Comparison of ENCODE assay signal across 8 cellular contexts in the genomic region with DNA sequence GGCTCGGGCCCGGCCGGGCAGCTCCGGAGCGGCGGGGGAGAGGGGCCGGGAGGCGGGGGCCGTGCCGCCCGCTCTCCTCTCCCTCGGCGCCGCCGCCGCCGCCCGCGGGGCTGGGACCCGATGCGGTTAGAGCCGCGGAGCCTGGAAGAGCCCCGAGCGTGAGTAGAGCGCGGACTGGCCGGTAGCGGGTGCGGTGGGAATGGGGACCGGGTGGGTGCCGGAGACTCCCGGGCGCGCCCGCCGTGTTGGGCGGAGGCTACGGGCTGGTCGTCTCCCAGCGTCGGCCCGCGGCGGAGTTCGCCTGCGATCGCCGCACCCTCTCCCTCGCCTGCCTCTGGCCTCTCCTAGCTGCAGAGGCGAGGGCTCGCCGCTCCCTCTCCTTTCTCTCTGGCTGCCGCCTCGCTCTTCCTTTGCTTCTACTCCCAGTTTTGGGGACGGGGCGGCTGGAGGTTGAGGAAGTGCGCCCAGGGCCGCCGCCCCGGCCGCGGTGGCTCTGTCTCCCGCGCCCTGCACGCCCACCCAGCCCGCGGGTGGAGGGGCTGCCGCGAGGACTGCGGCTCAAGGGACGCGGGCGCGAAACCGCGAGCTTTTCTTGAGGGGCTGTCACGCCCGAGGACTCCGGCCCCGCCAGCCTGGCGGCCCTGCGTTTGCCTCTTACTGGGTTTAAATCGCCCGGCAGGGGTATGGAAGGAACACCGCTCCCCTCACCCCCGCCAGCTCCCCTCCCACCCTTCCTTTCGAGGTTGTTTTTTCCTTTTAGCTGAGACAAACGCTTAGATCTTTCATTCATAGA. TPM values are rescaled to one million over a fixed set of nuclear protein-coding genes. Genes with fewer than 3 reads are reported as not detected.
A peak's percentile ranks its signal among the peaks of the same experiment; 100 is the strongest.
DNase-seq lines count a peak whose midpoint lies in the region; FAIRE-seq and TF ChIP-seq lines count a peak whose summit lies in the region.

No MANE protein-coding gene starts in this region.

- in situ Hi-C loops in T47D (cut with HindIII; ENCODE audit: low pct_unique_long_range_greater_than_20kb, low sequenced_read_pairs) = no loop called here

- peak; percentile 44 for FAIRE-seq in GM12892 (lab: Jason Lieb, UNC)

- no peak overlapping the region for H2BK15ac ChIP-seq in H9 (ENCODE audit: low read depth, low read length)

- H3K9me2 ChIP-seq in Loucy (replicated peaks; ENCODE audit: low read depth, low read length) = no peaks in the 10 kb centered on the region

- no peak overlapping the region for H3T11ph ChIP-seq in H9 (ENCODE audit: low read length)

- no peaks in the 10 kb centered on the region for H3K79me1 ChIP-seq in H9 (ENCODE audit: insufficient read depth, low read depth, low read length, poor library complexity, severe bottlenecking)

- no CpG with 5 or more reads among the region's 89 CpGs for WGBS in H9 (ENCODE audit: extremely low coverage, insufficient read length, low lambda C conversion rate)
- 0% methylated on average over 38 to 89 of the region's 89 CpGs for WGBS in spleen, 5 donors

- no peak overlapping the region for H3K23ac ChIP-seq in H9 (ENCODE audit: insufficient read length, low read depth, low read length)

- H3K9me3 ChIP-seq in H9 (ENCODE audit: control insufficient read depth, low read depth, low read length) (no peaks in the 10 kb centered on the region), Loucy (ENCODE audit: insufficient read depth, low read depth, low read length) (no peaks in the 10 kb centered on the region), spleen (no peaks in the 10 kb centered on the region)

- peak; percentile 52; the same call in 1 of the 2 replicates for TF ChIP-seq POLR2A in GM12892 (IDR thresholded peaks at IDR 0.05; ENCODE audit: low read depth, low read length)
- TF ChIP-seq POLR2A in spleen (IDR thresholded peaks at IDR 0.05) = no peak

- H3K27me3 Mint-ChIP-seq in H9 (ENCODE audit: low read depth) (no peaks in the 10 kb centered on the region), immature natural killer cell (ENCODE audit: low read depth in 3 of 3) (peaks cover 2 to 13% (median 3%) of the 10 kb centered on the region in 3 donors)

- peak overlapping the region; percentile 96 for H3K4me3 ChIP-seq in Loucy (ENCODE audit: low read length, poor library complexity, severe bottlenecking)
- H3K4me3 ChIP-seq in WI38 (ENCODE audit: low read depth, low read length) = peak overlapping the region; percentile 90
- peak overlapping the region; percentile 71 to 91 (median 83) for H3K4me3 ChIP-seq in spleen

- H3K27ac Mint-ChIP-seq in H9 (peak overlapping the region; percentile 35 to 94 (median 60); a peak in 5 of 7 replicates), immature natural killer cell (peak overlapping the region in 5 of 6 donors; percentile 90 to 95 (median 92))

- no peak overlapping the region for H4K8ac ChIP-seq in H9 (replicated peaks; ENCODE audit: insufficient read length, low read depth, low read length)

- no peak overlapping the region for H2AK5ac ChIP-seq in H9 (ENCODE audit: insufficient read length, low read length)

- no peak overlapping the region for H3K18ac ChIP-seq in H9 (ENCODE audit: insufficient read length, low read depth, low read length)

- H2BK12ac ChIP-seq in H9 (ENCODE audit: insufficient read length, low read depth, low read length) = no peak overlapping the region

- H3K14ac ChIP-seq in H9 (ENCODE audit: insufficient read depth, low read length) = peak overlapping the region; percentile 76

- H4K91ac ChIP-seq in H9 (ENCODE audit: insufficient read length, low read depth, low read length) = no peak overlapping the region

- H3K9me3 Mint-ChIP-seq in H9 = no peaks in the 10 kb centered on the region
- no peaks in the 10 kb centered on the region for H3K9me3 Mint-ChIP-seq in immature natural killer cell

- H2AFZ ChIP-seq in H9 (ENCODE audit: low read length) (no peak overlapping the region), Loucy (ENCODE audit: low read length) (peak overlapping the region; percentile 76)

- no peaks in the 10 kb centered on the region for H3K4me1 ChIP-seq in H9 (ENCODE audit: insufficient read depth, low read length)
- H3K4me1 ChIP-seq in Loucy (ENCODE audit: insufficient read depth, low read length, poor library complexity, severe bottlenecking) = peaks cover 35% of the 10 kb centered on the region
- H3K4me1 ChIP-seq in spleen = peaks cover 4 to 52% (median 43%) of the 10 kb centered on the region in 6 donors

- H3K4me2 ChIP-seq in H9 (ENCODE audit: insufficient read depth, insufficient read length, low read length) = peak overlapping the region; percentile 64
- peak overlapping the region; percentile 92 for H3K4me2 ChIP-seq in Loucy (ENCODE audit: low read depth, low read length, poor library complexity, severe bottlenecking)

- no peak overlapping the region for H2BK20ac ChIP-seq in H9 (ENCODE audit: low read depth, low read length, poor library complexity, severe bottlenecking)

- H3K23me2 ChIP-seq in H9 (ENCODE audit: insufficient read length, low read depth, low read length, poor library complexity, severe bottlenecking) = peaks cover 9% of the 10 kb centered on the region

- no peak overlapping the region for H2BK5ac ChIP-seq in H9 (ENCODE audit: insufficient read length, low read length)

- H3K79me2 ChIP-seq in H9 (ENCODE audit: insufficient read depth, low read length) (peaks cover 3% of the 10 kb centered on the region; the same call in 1 of the 2 replicates), Loucy (ENCODE audit: insufficient read depth, low read length) (peaks cover 52% of the 10 kb centered on the region)

- TF ChIP-seq CTCF in H9 (conservative IDR thresholded peaks at IDR 0.05) (no peak), Loucy (conservative IDR thresholded peaks at IDR 0.05; ENCODE audit: low read length) (no peak), WI38 (IDR thresholded peaks at IDR 0.05; ENCODE audit: low read depth, low read length) (no peak), spleen (IDR thresholded peaks at IDR 0.05 in 8 of 11, conservative IDR thresholded peaks at IDR 0.05 in 3 of 11) (no peak)

- H3K36me3 Mint-ChIP-seq in H9 (ENCODE audit: insufficient read depth in 1 of 3, low read depth in 3 of 3) (no peaks in the 10 kb centered on the region), immature natural killer cell (no peaks in the 10 kb centered on the region)

- no peak overlapping the region for H2BK120ac ChIP-seq in H9 (ENCODE audit: low read depth, low read length, poor library complexity, severe bottlenecking)

- H3K56ac ChIP-seq in H9 (ENCODE audit: insufficient read length, low read depth, low read length) = no peak overlapping the region

- H3K27me3 ChIP-seq in H9 (ENCODE audit: insufficient read depth, low read length) (no peaks in the 10 kb centered on the region), Loucy (ENCODE audit: insufficient read depth, low read length, poor library complexity, severe bottlenecking) (no peaks in the 10 kb centered on the region), spleen (replicated peaks in 1 of 7) (no peaks in the 10 kb centered on the region)

- H3K4ac ChIP-seq in H9 (ENCODE audit: low read depth, low read length) = no peak overlapping the region

- H4K20me1 ChIP-seq in H9 (ENCODE audit: control insufficient read depth, insufficient read depth, insufficient read length) (no peaks in the 10 kb centered on the region), Loucy (ENCODE audit: insufficient read depth, low read length, poor library complexity, severe bottlenecking) (peaks cover 44% of the 10 kb centered on the region)

- H3K27ac ChIP-seq in H9 (ENCODE audit: insufficient read length, low read depth, low read length) (no peak overlapping the region), spleen (peak overlapping the region; percentile 96 to 100 (median 100))

- H3K4me1 Mint-ChIP-seq in H9 = peaks cover 28% of the 10 kb centered on the region in 2 experiments
- peaks cover 32 to 38% of the 10 kb centered on the region in 2 donors for H3K4me1 Mint-ChIP-seq in immature natural killer cell

- H3F3A ChIP-seq in Loucy (ENCODE audit: low read depth) = no peaks in the 10 kb centered on the region

- H3K4me3 Mint-ChIP-seq in H9 (peak overlapping the region in 1 of 2 experiments; percentile 98; a peak in 4 of 5 replicates), immature natural killer cell (peak overlapping the region; percentile 92 to 98 (median 96))

- DNase-seq in GM12892 (ENCODE audit: insufficient read length) (peak; percentile 25), H9 (no peak), T47D (ENCODE audit: low read depth in 1 of 2, low spot score in 1 of 2) (peak; percentile 58 to 70), immature natural killer cell (peak in 1 of 3 donors; percentile 48), spleen (peak; percentile 96), NAMALWA (ENCODE audit: low spot score) (no peak)

- no peak overlapping the region for H4K5ac ChIP-seq in H9 (ENCODE audit: insufficient read length, low read depth, low read length)

- intact Hi-C loops in spleen (cut with DNase I; ENCODE audit: low total_unique reads) = loop anchor here (5.0 kb wide), 1 partner anchor 169 kb away; no protein-coding TSS in a partner anchor

- H3K9ac ChIP-seq in H9 (ENCODE audit: extremely low read depth, insufficient read length, low read length) (peak overlapping the region; percentile 89), Loucy (ENCODE audit: low read depth, low read length, poor library complexity, severe bottlenecking) (peak overlapping the region; percentile 87)

- no peaks in the 10 kb centered on the region for H3K36me3 ChIP-seq in Loucy (ENCODE audit: insufficient read depth, low read length)
- no peaks in the 10 kb centered on the region for H3K36me3 ChIP-seq in spleen

RNA-seq across cellular contexts. Expression of a gene that starts 0.5 kb away (rescaled TPM):
- polyA plus RNA-seq in GM12892 (2012; ENCODE audit: missing spikeins) = 12.9 TPM
- total RNA-seq in H9 (2021) = 9.8 and 12.0 TPM in 2 replicates
- 10 to 100 TPM; 10.4 to 20.8 (median 17.2) TPM for polyA plus RNA-seq in immature natural killer cell
- total RNA-seq in spleen = 10 to 100 TPM; 28.3 to 40.2 (median 32.0) TPM
- polyA plus RNA-seq in spleen = 1 to 10 TPM; 4.9 to 6.2 (median 5.5) TPM

Comparison
In these comparisons a context has a peak if more than half of its experiments do, and no peak if none do; other contexts are left out.
1. DNase-seq: peak in GM12892 (single experiment), T47D (2 of 2) and spleen (single experiment); none in H9 (single experiment) and NAMALWA (single experiment).
2. Peak in every context shown above with its lines, with median percentiles within 50 percentile points of each other: H3K4me3 ChIP-seq.